In genomic region chr11:10181811-10182210, GRCh38 we compare ENCODE assay signal across 1 cellular context.
TF ChIP-seq lines count a peak whose summit lies in the region.

No MANE protein-coding gene starts in this region.

TF ChIP-seq in endothelial cell of umbilical vein, 7 proteins besides CTCF, POLR2A, EP300 and RAD21 (continued from another document):
- TF ChIP-seq MAX (IDR thresholded peaks at IDR 0.05; ENCODE audit: insufficient read depth, insufficient read length) (no peak), POLR2AphosphoS5 (IDR thresholded peaks at IDR 0.05; ENCODE audit: insufficient read depth, low read depth, low read length) (no peak)
